ENCODE assay signal across 1 cellular context in the genomic region with DNA sequence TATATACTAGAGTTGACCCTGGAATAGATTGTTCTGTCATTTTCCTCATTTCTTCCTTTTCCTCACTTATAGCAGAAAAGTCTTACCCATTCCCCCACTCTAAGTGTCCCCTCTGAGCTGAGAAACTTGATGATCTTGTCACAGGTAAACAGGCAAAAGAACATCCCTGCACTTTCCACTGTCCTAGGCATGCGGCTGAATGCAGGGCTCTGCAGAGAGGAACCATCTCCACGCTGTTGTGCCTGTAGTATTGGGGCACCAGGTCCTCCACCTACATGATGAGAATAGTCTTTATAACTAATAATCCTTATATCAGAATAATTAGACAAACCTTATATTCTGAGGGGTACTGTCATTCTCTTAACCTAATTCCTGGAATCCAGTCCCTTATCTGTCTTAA.
TF ChIP-seq lines count a peak whose summit lies in the region.

No MANE protein-coding gene starts in this region.

TF ChIP-seq in SK-N-SH, 30 proteins besides CTCF, POLR2A, EP300 and RAD21 (continued from another document):
- TF ChIP-seq REST (IDR thresholded peaks at IDR 0.05; ENCODE audit: low read depth, low read length): no peak
- TF ChIP-seq FOXM1 (IDR thresholded peaks at IDR 0.05; ENCODE audit: low read depth): no peak
- TF ChIP-seq SMC3 (IDR thresholded peaks at IDR 0.05; ENCODE audit: low read depth, low read length): no peak
- no peak for TF ChIP-seq ELF1 (IDR thresholded peaks at IDR 0.05)
